In genomic region chr4:146245246-146245645, GRCh38 we compare ENCODE assay signal across 19 cellular contexts. TPM values are rescaled to one million over a fixed set of nuclear protein-coding genes. Genes with fewer than 3 reads are reported as not detected.
DNase-seq lines count a peak whose midpoint lies in the region; ATAC-seq, FAIRE-seq and TF ChIP-seq lines count a peak whose summit lies in the region.
"Had no signal": no experiment of that assay in that cellular context is flagged by ENCODE, and none has a peak within 500 bp of the region (broad histone marks: within the 10 kb centered on the region; RNA-seq: fewer than 3 reads in every experiment).

No MANE protein-coding gene starts in this region.

- TF ChIP-seq POLR2A in A549 (IDR thresholded peaks at IDR 0.05; ENCODE audit: low read length) (no peak), adrenal gland (IDR thresholded peaks at IDR 0.05) (no peak)

- ATAC-seq in A549 (no peak), HG03139 (IDR thresholded peaks at IDR 0.05; ENCODE audit: unreplicated experiment) (no peak), HG03175 (IDR thresholded peaks at IDR 0.05; ENCODE audit: unreplicated experiment) (no peak), HG03378 (IDR thresholded peaks at IDR 0.05; ENCODE audit: unreplicated experiment) (no peak), HG03025 (IDR thresholded peaks at IDR 0.05; ENCODE audit: low FRiP score, unreplicated experiment) (no peak)
- ATAC-seq: effector memory CD8-positive, alpha-beta T cell; foreskin keratinocyte had no signal

- POLR2A ChIA-PET in A549 (lab: Yijun Ruan, JAX) = no interaction called here

- CTCF ChIA-PET in A549 (lab: Yijun Ruan, JAX) = interaction anchor here (1.0 to 1.4 kb wide), 3 partner anchors 9 to 672 kb away, joined by 4 to 5 read pairs (median 4); no protein-coding TSS in a partner anchor

- 68% methylated on average over 3 of the region's 3 CpGs for WGBS in A549 (ENCODE audit: missing lambda C conversion rate)
- WGBS in adrenal gland, 4 donors = 46 to 60% (median 56%) methylated on average over 1 to 3 of the region's 3 CpGs

- DNase-seq in A549 (ENCODE audit: low read depth in 1 of 2, low spot score in 1 of 2) (no peak), GM03348 (ENCODE audit: low spot score) (peak; percentile 29), adrenal gland (peak in 5 of 7 donors; percentile 35 to 57 (median 47)), left kidney (ENCODE audit: low read depth, low spot score) (peak; percentile 57)
- DNase-seq: activated naive CD4-positive, alpha-beta T cell treated with anti-CD3 and anti-CD28 coated beads for 36 hours; DMS153; effector memory CD8-positive, alpha-beta T cell; foreskin keratinocyte; MG63; NCI-H187 had no signal

- no peak for FAIRE-seq in A549 (lab: Jason Lieb, UNC)

- H3K36me3 ChIP-seq in adrenal gland (replicated peaks in 1 of 2) = no peaks in the 10 kb centered on the region
- H3K36me3 ChIP-seq: cardiac muscle cell, MG63 had no signal

- TF ChIP-seq EP300 in A549 (IDR thresholded peaks at IDR 0.05) = no peak

- no peak overlapping the region for H3K4me3 ChIP-seq in A549
- H3K4me3 ChIP-seq in adrenal gland = no peak overlapping the region
- H3K4me3 ChIP-seq: cardiac muscle cell, MG63 had no signal

- H3K9me3 ChIP-seq in A549 (no peaks in the 10 kb centered on the region), adrenal gland (replicated peaks in 1 of 3) (no peaks in the 10 kb centered on the region)
- H3K9me3 ChIP-seq: MG63 had no signal

- H3K27ac ChIP-seq in A549 (peak overlapping the region in 1 of 2 experiments; percentile 44; a peak in 1 of 6 replicates), adrenal gland (peak overlapping the region in 2 of 5 donors; percentile 36 to 62)
- H3K27ac ChIP-seq: cardiac muscle cell, foreskin keratinocyte, RWPE1, VCaP had no signal

- peaks cover 25% of the 10 kb centered on the region for H3K4me1 ChIP-seq in A549
- peaks cover 24 to 40% of the 10 kb centered on the region in 2 donors for H3K4me1 ChIP-seq in adrenal gland (replicated peaks in 1 of 2)

- H3K27me3 ChIP-seq in adrenal gland = no peaks in the 10 kb centered on the region
- H3K27me3 ChIP-seq: cardiac muscle cell, foreskin keratinocyte, MG63 had no signal

- intact Hi-C loops in adrenal gland (cut with DNase I) = no loop called here

- no peak for TF ChIP-seq RAD21 in A549 (conservative IDR thresholded peaks at IDR 0.05 in 1 of 2, IDR thresholded peaks at IDR 0.05 in 1 of 2)

- H3K4me2 ChIP-seq in A549 = no peak overlapping the region

- no peak for TF ChIP-seq CTCF in A549 (IDR thresholded peaks at IDR 0.05)
- TF ChIP-seq CTCF in adrenal gland (IDR thresholded peaks at IDR 0.05) = no peak

TF ChIP-seq in A549, 52 proteins besides CTCF, POLR2A, EP300 and RAD21:
- TF ChIP-seq MAFK (IDR thresholded peaks at IDR 0.05; ENCODE audit: partially characterized antibody) (peak; percentile 78), NFE2L2 (conservative IDR thresholded peaks at IDR 0.05; ENCODE audit: low read length) (no peak)

RNA-seq across cellular contexts. Expression of gene REELD1, which starts 30.9 kb away (rescaled TPM):
- 0.04 and 0.05 TPM in 2 replicates for polyA plus RNA-seq in A549 (2011; rRNA removed)
- polyA plus RNA-seq in A549 (2012; cell fraction: cytosol; rRNA removed) = 0.03 TPM in 2 replicates
- polyA plus RNA-seq in A549 (2012; cell fraction: nucleus; rRNA removed) = 0.19 and 0.20 TPM in 2 replicates
- polyA plus RNA-seq in A549 (2017; fragmentation: RNase III; extraction: RNeasy Plus Mini Kit Qiagen cat#74134 plus additional on column Dnase treatment) = not detected in 3 replicates
- polyA minus RNA-seq in A549 (2011; rRNA and poly(A)+ RNA removed) = 0.15 TPM in 1 of 2 replicates, not detected in the other
- under 1 TPM in 1 of 8 donors, not detected in 7; 0.14 TPM for total RNA-seq in adrenal gland
- 1 to 10 TPM in 1 of 3 donors, under 1 TPM in 2; 0.40 to 1.1 (median 0.80) TPM for polyA plus RNA-seq in adrenal gland
- total RNA-seq: activated naive CD4-positive, alpha-beta T cell treated with anti-CD3 and anti-CD28 coated beads for 36 hours; cardiac muscle cell; foreskin keratinocyte; HT1080 had no signal
- polyA plus RNA-seq: BJ, cardiac muscle cell, foreskin keratinocyte had no signal

Comparison
In these comparisons a context has a peak if more than half of its experiments do, and no peak if none do; other contexts are left out.
1. DNase-seq: peak in GM03348 (single experiment), adrenal gland (5 of 7) and left kidney (single experiment); none in A549 (0 of 2).